In genomic region chr17:20203021-20203420, GRCh38 we compare ENCODE assay signal across 14 cellular contexts.
"Had no signal": no experiment of that assay in that cellular context is flagged by ENCODE, and none has a peak within 500 bp of the region (broad histone marks: within the 10 kb centered on the region; RNA-seq: fewer than 3 reads in every experiment).

No MANE protein-coding gene starts in this region.

- DNase-seq: activated CD4-positive, alpha-beta memory T cell treated with anti-CD3 and anti-CD28 coated beads for 36 hours; activated CD4-positive, alpha-beta T cell treated with anti-CD3 and anti-CD28 coated beads for 1 hour; activated gamma-delta T cell; activated naive CD8-positive, alpha-beta T cell treated with anti-CD3 and anti-CD28 coated beads, Interleukin-2, amount 10 ng/mL, durations not matched to agents 7 days and 5 days; activated T-cell treated with anti-CD3 and anti-CD28 coated beads, Interleukin-2, amount 50 U/mL, for 4 hours; aorta; foreskin melanocyte; heart left ventricle; islet precursor cell; posterior cingulate gyrus; right cardiac atrium; stimulated activated CD4-positive, alpha-beta T cell treated with anti-CD3 and anti-CD28 coated beads, Interleukin-1b, Interleukin-23, amount 100 ng/mL, for 48 hours; stimulated activated naive CD4-positive, alpha-beta T cell; upper lobe of left lung had no signal

- H3K4me3 ChIP-seq: heart left ventricle, upper lobe of left lung had no signal

- H3K27ac ChIP-seq: upper lobe of left lung had no signal

- H3K27me3 ChIP-seq: heart left ventricle, upper lobe of left lung had no signal

- H3K36me3 ChIP-seq: upper lobe of left lung had no signal

- ATAC-seq: activated T-cell treated with anti-CD3 and anti-CD28 coated beads, Interleukin-2, amount 50 U/mL, for 4 hours; heart left ventricle; right cardiac atrium had no signal

- H3K9me3 ChIP-seq: upper lobe of left lung had no signal
